In the genomic region with DNA sequence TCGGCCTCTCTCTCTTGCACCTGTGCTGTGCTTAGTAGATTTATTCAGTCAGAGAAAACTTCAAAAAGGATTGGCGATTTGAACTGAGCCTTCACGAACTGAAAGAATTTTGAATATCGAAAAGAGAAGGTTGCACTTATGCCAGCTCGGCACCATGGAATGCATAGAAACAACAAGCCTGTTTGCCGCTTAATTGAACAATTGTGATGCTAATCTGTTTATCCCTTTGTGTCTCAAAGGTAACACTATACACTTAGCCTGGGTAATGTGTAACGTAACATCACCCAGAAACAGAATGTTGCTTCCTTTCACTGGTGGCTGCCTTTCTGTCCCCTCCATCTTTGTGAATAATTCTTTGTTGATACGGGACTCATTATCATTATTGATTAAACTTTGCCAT, we compare ENCODE assay signal across 19 cellular contexts.
"Had no signal": no experiment of that assay in that cellular context is flagged by ENCODE, and none has a peak within 500 bp of the region (broad histone marks: within the 10 kb centered on the region; RNA-seq: fewer than 3 reads in every experiment).

No MANE protein-coding gene starts in this region.

- DNase-seq: activated CD4-positive, alpha-beta memory T cell treated with anti-CD3 and anti-CD28 coated beads, Interleukin-2, amount 10 ng/mL, durations not matched to agents 7 days and 5 days; activated CD4-positive, alpha-beta T cell treated with anti-CD3 and anti-CD28 coated beads for 1 hour; activated naive CD4-positive, alpha-beta T cell treated with Interleukin-2 at 50 U/mL for 16 hours; central memory CD4-positive, alpha-beta T cell; effector CD4-positive, alpha-beta T cell; foreskin melanocyte; heart right ventricle; immature natural killer cell; left cardiac atrium; naive thymus-derived CD4-positive, alpha-beta T cell; sigmoid colon; stimulated activated CD4-positive, alpha-beta T cell treated with anti-CD3 and anti-CD28 coated beads, Interleukin-2, amount 100 ng/mL, for 48 hours; stimulated activated naive CD8-positive, alpha-beta T cell treated with anti-CD3 and anti-CD28 coated beads, Interleukin-15, Interleukin-2, amounts not matched to agents 100 U/mL and 50 U/mL, for 24 hours; T-helper 9 cell had no signal

- H3K27me3 ChIP-seq: sigmoid colon had no signal

- H3K9me3 ChIP-seq: heart right ventricle, sigmoid colon, suprapubic skin had no signal

- H3K36me3 Mint-ChIP-seq: immature natural killer cell; naive thymus-derived CD4-positive, alpha-beta T cell; type B pancreatic cell had no signal

- H3K27ac ChIP-seq: coronary artery, heart right ventricle, sigmoid colon, suprapubic skin had no signal

- H3K4me1 Mint-ChIP-seq: activated CD4-positive, alpha-beta memory T cell treated with anti-CD3 and anti-CD28 coated beads, Interleukin-2, amount 10 ng/mL, durations not matched to agents 7 days and 5 days; immature natural killer cell; naive thymus-derived CD4-positive, alpha-beta T cell had no signal

- H3K27ac Mint-ChIP-seq: activated CD4-positive, alpha-beta memory T cell treated with anti-CD3 and anti-CD28 coated beads, Interleukin-2, amount 10 ng/mL, durations not matched to agents 7 days and 5 days; immature natural killer cell; naive thymus-derived CD4-positive, alpha-beta T cell; progenitor cell of endocrine pancreas; type B pancreatic cell had no signal

- H3K4me1 ChIP-seq: suprapubic skin had no signal

- H3K36me3 ChIP-seq: heart right ventricle, sigmoid colon, suprapubic skin had no signal

- H3K4me3 Mint-ChIP-seq: activated CD4-positive, alpha-beta memory T cell treated with anti-CD3 and anti-CD28 coated beads, Interleukin-2, amount 10 ng/mL, durations not matched to agents 7 days and 5 days; immature natural killer cell; naive thymus-derived CD4-positive, alpha-beta T cell; type B pancreatic cell had no signal

- H3K9me3 Mint-ChIP-seq: activated CD4-positive, alpha-beta memory T cell treated with anti-CD3 and anti-CD28 coated beads, Interleukin-2, amount 10 ng/mL, durations not matched to agents 7 days and 5 days; naive thymus-derived CD4-positive, alpha-beta T cell; type B pancreatic cell had no signal

- H3K4me3 ChIP-seq: coronary artery, heart right ventricle, lung, sigmoid colon, suprapubic skin had no signal

- ATAC-seq: heart right ventricle; left cardiac atrium; naive thymus-derived CD4-positive, alpha-beta T cell; stimulated activated naive CD8-positive, alpha-beta T cell treated with anti-CD3 and anti-CD28 coated beads, Interleukin-15, Interleukin-2, amounts not matched to agents 100 U/mL and 50 U/mL, for 24 hours had no signal
